21 cellular contexts compared by ENCODE assay signal in the genomic region with DNA sequence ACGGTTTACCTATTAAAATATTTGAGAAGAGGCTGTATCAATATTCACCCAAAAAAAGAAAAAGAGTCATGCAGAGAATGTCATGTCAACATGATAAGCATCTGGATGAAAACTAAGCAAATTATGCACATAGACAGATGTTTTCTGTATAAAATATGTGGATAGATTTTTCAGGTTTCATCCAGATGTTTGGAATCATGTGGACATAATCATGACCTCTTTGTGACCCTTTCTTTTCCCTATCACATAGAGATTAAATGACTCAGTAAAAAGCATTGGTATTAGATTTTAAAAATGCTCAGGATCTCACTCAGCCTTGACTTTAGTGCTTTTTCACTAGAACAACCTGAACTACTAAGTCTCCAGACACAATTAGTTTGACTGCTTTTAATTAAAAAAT.
"Had no signal": no experiment of that assay in that cellular context is flagged by ENCODE, and none has a peak within 500 bp of the region (broad histone marks: within the 10 kb centered on the region; RNA-seq: fewer than 3 reads in every experiment).

No MANE protein-coding gene starts in this region.

- H3K9me3 Mint-ChIP-seq: activated naive CD8-positive, alpha-beta T cell treated with anti-CD3 and anti-CD28 coated beads, Interleukin-2, amount 10 ng/mL, durations not matched to agents 7 days and 5 days; T-helper 1 cell treated with Interleukin-12 subunit alpha and Interleukin-12 subunit beta and Interleukin-4 antibody, amounts not matched to agents 30 μg/mL and 1 μg/mL, for 36 hours; WTC11 had no signal

- H3K9me3 ChIP-seq: breast epithelium, SJSA1 had no signal

- H3K27ac Mint-ChIP-seq: activated CD8-positive, alpha-beta T cell treated with anti-CD3 and anti-CD28 coated beads, Interleukin-2, amount 10 ng/mL, durations not matched to agents 7 days and 5 days; activated naive CD8-positive, alpha-beta T cell treated with anti-CD3 and anti-CD28 coated beads, Interleukin-2, amount 10 ng/mL, durations not matched to agents 7 days and 5 days; T-helper 1 cell treated with Interleukin-12 subunit alpha and Interleukin-12 subunit beta and Interleukin-4 antibody, amounts not matched to agents 30 μg/mL and 1 μg/mL, for 36 hours; WTC11 had no signal

- H3K27me3 ChIP-seq: breast epithelium, SJSA1 had no signal

- H3K27ac ChIP-seq: breast epithelium, SJSA1 had no signal

- H3K4me1 ChIP-seq: breast epithelium, SJSA1 had no signal

- DNase-seq: activated CD4-positive, alpha-beta T cell treated with anti-CD3 and anti-CD28 coated beads for 48 hours; activated CD4-positive, alpha-beta T cell treated with anti-CD3 and anti-CD28 coated beads, Interleukin-2, amount 50 U/mL, for 4 hours; activated CD4-positive, CD25-positive, alpha-beta regulatory T cell treated with anti-CD3 and anti-CD28 coated beads, Interleukin-2, amount 50 U/mL, for 72 hours; activated CD8-positive, alpha-beta memory T cell treated with anti-CD3 and anti-CD28 coated beads, Interleukin-2, amount 50 U/mL, for 48 hours; activated CD8-positive, alpha-beta T cell treated with anti-CD3 and anti-CD28 coated beads, Interleukin-2, amount 10 ng/mL, durations not matched to agents 7 days and 5 days; activated naive CD4-positive, alpha-beta T cell treated with anti-CD3 and anti-CD28 coated beads, Interleukin-2, amount 50 U/mL, for 16 hours; activated naive CD8-positive, alpha-beta T cell treated with anti-CD3 and anti-CD28 coated beads, Interleukin-2, amount 10 ng/mL, durations not matched to agents 7 days and 5 days; activated T-cell treated with anti-CD3 and anti-CD28 coated beads, Interleukin-2, amount 50 U/mL, for 1 hour; aorta; caudate nucleus; KG1; NCI-H1092; NCI-H1417; NCI-H1930; NCI-H510A treated with DMSO at 0.1 percent for 48 hours; NCI-H69; SHP77 had no signal

- H3K27me3 Mint-ChIP-seq: activated naive CD8-positive, alpha-beta T cell treated with anti-CD3 and anti-CD28 coated beads, Interleukin-2, amount 10 ng/mL, durations not matched to agents 7 days and 5 days had no signal

- H3K36me3 ChIP-seq: breast epithelium, SJSA1 had no signal

- H3K4me3 Mint-ChIP-seq: activated CD8-positive, alpha-beta T cell treated with anti-CD3 and anti-CD28 coated beads, Interleukin-2, amount 10 ng/mL, durations not matched to agents 7 days and 5 days; activated naive CD8-positive, alpha-beta T cell treated with anti-CD3 and anti-CD28 coated beads, Interleukin-2, amount 10 ng/mL, durations not matched to agents 7 days and 5 days; T-helper 1 cell treated with Interleukin-12 subunit alpha and Interleukin-12 subunit beta and Interleukin-4 antibody, amounts not matched to agents 30 μg/mL and 1 μg/mL, for 36 hours; WTC11 had no signal

- ATAC-seq: activated CD8-positive, alpha-beta T cell treated with anti-CD3 and anti-CD28 coated beads, Interleukin-2, amount 10 ng/mL, durations not matched to agents 7 days and 5 days; WTC11 had no signal

- H3K36me3 Mint-ChIP-seq: activated naive CD8-positive, alpha-beta T cell treated with anti-CD3 and anti-CD28 coated beads, Interleukin-2, amount 10 ng/mL, durations not matched to agents 7 days and 5 days; WTC11 had no signal

- H3K4me1 Mint-ChIP-seq: activated naive CD8-positive, alpha-beta T cell treated with anti-CD3 and anti-CD28 coated beads, Interleukin-2, amount 10 ng/mL, durations not matched to agents 7 days and 5 days; WTC11 had no signal

- H3K4me3 ChIP-seq: breast epithelium, SJSA1 had no signal
